ENCODE assay signal across 9 cellular contexts in genomic region chr6:1821188-1822183, GRCh38.
A peak's percentile ranks its signal among the peaks of the same experiment; 100 is the strongest.
DNase-seq lines count a peak whose midpoint lies in the region; ATAC-seq and FAIRE-seq lines count a peak whose summit lies in the region.
"Had no signal": no experiment of that assay in that cellular context is flagged by ENCODE, and none has a peak within 500 bp of the region (broad histone marks: within the 10 kb centered on the region; RNA-seq: fewer than 3 reads in every experiment).

No MANE protein-coding gene starts in this region.

- no peaks in the 10 kb centered on the region for H3K36me3 ChIP-seq in aorta (ENCODE audit: control insufficient read depth in 1 of 2, insufficient read depth in 2 of 2, low read length in 1 of 2)

- intact Hi-C loops in right cardiac atrium (cut with DNase I) (no loop called here), left ventricle myocardium superior (cut with micrococcal nuclease) (no loop called here), aorta (cut with DNase I) (no loop called here)

- H3K27me3 ChIP-seq in right cardiac atrium (ENCODE audit: control insufficient read depth, insufficient read depth) (no peaks in the 10 kb centered on the region), aorta (ENCODE audit: control insufficient read depth in 1 of 2, insufficient read depth in 2 of 2, low read length in 1 of 2) (no peaks in the 10 kb centered on the region)

- H3K4me1 Mint-ChIP-seq in stimulated activated effector memory CD8-positive, alpha-beta T cell treated with anti-CD3 and anti-CD28 coated beads, Interleukin-12 subunit alpha, Interleukin-12 subunit beta, amount 100 ng/mL, for 72 hours, result peaks cover 12% of the 10 kb centered on the region

- H3K27ac ChIP-seq in right cardiac atrium (ENCODE audit: low read length), result peak overlapping the region; percentile 50
- peak overlapping the region; percentile 34 to 83 for H3K27ac ChIP-seq in aorta (ENCODE audit: low read depth in 1 of 2, low read length in 2 of 2)

- H3K4me3 Mint-ChIP-seq in stimulated activated effector memory CD8-positive, alpha-beta T cell treated with anti-CD3 and anti-CD28 coated beads, Interleukin-12 subunit alpha, Interleukin-12 subunit beta, amount 100 ng/mL, for 72 hours, result no peak overlapping the region

- DNase-seq in right cardiac atrium (no peak), left ventricle myocardium superior (no peak), SHP77 (lab: John Stamatoyannopoulos, UW) (peak; percentile 53 to 65), globus pallidus (ENCODE audit: low spot score) (peak; percentile 5), aorta (no peak), RCC 7860 (ENCODE audit: low spot score) (no peak)
- no peak for DNase-seq in stimulated activated effector memory CD8-positive, alpha-beta T cell treated with anti-CD3 and anti-CD28 coated beads, Interleukin-12 subunit alpha, Interleukin-12 subunit beta, amount 100 ng/mL, for 72 hours (ENCODE audit: low spot score in 2 of 2)
- DNase-seq: cortex of kidney had no signal

- no peaks in the 10 kb centered on the region for H3K36me3 Mint-ChIP-seq in stimulated activated effector memory CD8-positive, alpha-beta T cell treated with anti-CD3 and anti-CD28 coated beads, Interleukin-12 subunit alpha, Interleukin-12 subunit beta, amount 100 ng/mL, for 72 hours

- H3K27ac Mint-ChIP-seq in stimulated activated effector memory CD8-positive, alpha-beta T cell treated with anti-CD3 and anti-CD28 coated beads, Interleukin-12 subunit alpha, Interleukin-12 subunit beta, amount 100 ng/mL, for 72 hours, result no peak overlapping the region

- FAIRE-seq in RCC 7860 (lab: Jason Lieb, UNC), result no peak

- no peaks in the 10 kb centered on the region for H3K9me3 Mint-ChIP-seq in stimulated activated effector memory CD8-positive, alpha-beta T cell treated with anti-CD3 and anti-CD28 coated beads, Interleukin-12 subunit alpha, Interleukin-12 subunit beta, amount 100 ng/mL, for 72 hours

- ATAC-seq in right cardiac atrium (peak in 1 of 2 donors; percentile 37), left ventricle myocardium superior (no peak), aorta (ENCODE audit: low FRiP score) (peak; percentile 60), GM21737 (IDR thresholded peaks at IDR 0.05; ENCODE audit: unreplicated experiment) (no peak)
- ATAC-seq in stimulated activated effector memory CD8-positive, alpha-beta T cell treated with anti-CD3 and anti-CD28 coated beads, Interleukin-12 subunit alpha, Interleukin-12 subunit beta, amount 100 ng/mL, for 72 hours, result no peak

- H3K9me3 ChIP-seq in right cardiac atrium (ENCODE audit: control insufficient read depth, low read length) (no peaks in the 10 kb centered on the region), aorta (ENCODE audit: control insufficient read depth, low read length) (no peaks in the 10 kb centered on the region)

- WGBS in right cardiac atrium, result 32% methylated on average over 22 of the region's 22 CpGs
- WGBS in aorta, 2 donors, result 4 to 9% methylated on average over 22 of the region's 22 CpGs

- H3K4me3 ChIP-seq in right cardiac atrium (ENCODE audit: low read length) (peak overlapping the region; percentile 39), aorta (ENCODE audit: low read length in 2 of 2) (peak overlapping the region in 1 of 2 donors; percentile 20)

- no peaks in the 10 kb centered on the region for H3K4me1 ChIP-seq in right cardiac atrium (ENCODE audit: control insufficient read depth, insufficient read depth, low read length)
- no peaks in the 10 kb centered on the region for H3K4me1 ChIP-seq in aorta (ENCODE audit: control insufficient read depth in 1 of 2, insufficient read depth in 2 of 2, low read length in 2 of 2)

Comparison
In these comparisons a context has a peak if more than half of its experiments do, and no peak if none do; other contexts are left out.
1. DNase-seq: peak in SHP77 (2 of 2) and globus pallidus (single experiment); none in right cardiac atrium (0 of 3), left ventricle myocardium superior (single experiment), aorta (0 of 2), stimulated activated effector memory CD8-positive, alpha-beta T cell treated with anti-CD3 and anti-CD28 coated beads, Interleukin-12 subunit alpha, Interleukin-12 subunit beta, amount 100 ng/mL, for 72 hours (0 of 2) and RCC 7860 (single experiment).